ENCODE assay signal across 8 cellular contexts in the genomic region with DNA sequence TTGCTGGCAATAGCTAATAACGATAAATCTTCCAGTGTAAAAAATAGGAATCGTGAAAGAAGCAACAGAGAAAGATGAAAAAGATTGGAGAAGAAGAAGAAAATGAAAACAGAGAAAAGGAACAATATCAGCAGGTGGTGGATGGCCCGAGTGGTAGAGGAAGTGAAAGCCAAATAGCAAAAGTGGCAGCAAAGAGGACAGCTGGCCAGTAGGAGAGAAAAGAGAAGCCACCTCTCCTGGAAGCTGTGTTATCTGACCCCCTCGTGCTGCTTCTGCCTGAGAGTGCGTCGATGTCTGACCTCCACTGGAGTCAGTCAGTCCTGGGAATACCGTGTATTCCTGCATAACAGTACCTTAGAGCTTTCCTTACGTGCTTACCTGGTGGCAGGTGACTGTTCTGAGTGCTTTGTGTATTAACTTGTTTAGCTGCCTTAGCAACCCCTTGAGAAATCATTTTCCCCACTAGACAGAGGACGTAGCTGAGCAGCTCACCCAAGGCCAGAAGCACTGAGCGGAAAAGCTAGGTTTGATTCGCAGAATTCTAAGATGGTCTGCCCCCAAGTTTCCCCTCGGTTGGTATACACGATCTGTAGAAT.
DNase-seq lines count a peak whose midpoint lies in the region; ATAC-seq lines count a peak whose summit lies in the region.

No MANE protein-coding gene starts in this region.

- DNase-seq in NAMALWA (ENCODE audit: low spot score) = peak; percentile 87
- DNase-seq in OCI-M1 (lab: John Stamatoyannopoulos, UW) = peak; percentile 51
- peak; percentile 24 for DNase-seq in midbrain (lab: John Stamatoyannopoulos, UW)
- no peak for DNase-seq in NCI-H2227 treated with DMSO at 0.1 percent for 48 hours (lab: John Stamatoyannopoulos, UW)
- no peak for DNase-seq in activated naive CD4-positive, alpha-beta T cell treated with anti-CD3 and anti-CD28 coated beads, Interleukin-2, amount 50 U/mL, for 16 hours

- ATAC-seq in GM19043 (IDR thresholded peaks at IDR 0.05; ENCODE audit: low read depth, unreplicated experiment) (peak; percentile 52), GM18858 (IDR thresholded peaks at IDR 0.05; ENCODE audit: unreplicated experiment) (no peak), HG03442 (IDR thresholded peaks at IDR 0.05; ENCODE audit: unreplicated experiment) (no peak)

Comparison
In these comparisons a context has a peak if more than half of its experiments do, and no peak if none do; other contexts are left out.
1. DNase-seq: peak in NAMALWA (single experiment), OCI-M1 (single experiment) and midbrain (single experiment); none in NCI-H2227 treated with DMSO at 0.1 percent for 48 hours (single experiment) and activated naive CD4-positive, alpha-beta T cell treated with anti-CD3 and anti-CD28 coated beads, Interleukin-2, amount 50 U/mL, for 16 hours (single experiment).